ENCODE assay signal across 15 cellular contexts in genomic region chr1:214541206-214541605, GRCh38.
"Had no signal": no experiment of that assay in that cellular context is flagged by ENCODE, and none has a peak within 500 bp of the region (broad histone marks: within the 10 kb centered on the region; RNA-seq: fewer than 3 reads in every experiment).

No MANE protein-coding gene starts in this region.

- H3K27ac Mint-ChIP-seq: activated naive CD4-positive, alpha-beta T cell treated with anti-CD3 and anti-CD28 coated beads for 36 hours; activated T-helper 17 cell treated with anti-CD3 and anti-CD28 coated beads, Interleukin-2, amount 50 U/mL, for 72 hours; effector memory CD8-positive, alpha-beta T cell; naive thymus-derived CD4-positive, alpha-beta T cell; T-helper 2 cell treated with Interferon-gamma antibody and Interleukin-4, amounts not matched to agents 5 μg/mL and 100 μg/mL, for 36 hours had no signal

- H3K36me3 Mint-ChIP-seq: naive thymus-derived CD4-positive, alpha-beta T cell had no signal

- H3K27ac ChIP-seq: ascending aorta, epithelial cell of prostate, right atrium auricular region had no signal

- DNase-seq: activated naive CD4-positive, alpha-beta T cell treated with anti-CD3 and anti-CD28 coated beads for 36 hours; dermis blood vessel endothelial cell; effector memory CD8-positive, alpha-beta T cell; mucosa of descending colon; naive thymus-derived CD4-positive, alpha-beta T cell; small intestine; stimulated activated CD4-positive, alpha-beta T cell treated with anti-CD3 and anti-CD28 coated beads, Interleukin-4, amount 100 ng/mL, for 24 hours; stimulated activated naive CD4-positive, alpha-beta T cell; transverse colon had no signal

- ATAC-seq: activated CD4-positive, CD25-positive, alpha-beta regulatory T cell treated with anti-CD3 and anti-CD28 coated beads, Interleukin-2, amount 50 U/mL, for 24 hours; activated T-helper 17 cell treated with anti-CD3 and anti-CD28 coated beads, Interleukin-2, amount 50 U/mL, for 72 hours; effector memory CD8-positive, alpha-beta T cell; mucosa of descending colon; naive thymus-derived CD4-positive, alpha-beta T cell had no signal

- H3K27me3 ChIP-seq: ascending aorta, right atrium auricular region, transverse colon had no signal

- H3K9me3 ChIP-seq: ascending aorta, mucosa of descending colon, right atrium auricular region, transverse colon had no signal

- H3K4me3 Mint-ChIP-seq: activated naive CD4-positive, alpha-beta T cell treated with anti-CD3 and anti-CD28 coated beads for 36 hours; activated T-helper 17 cell treated with anti-CD3 and anti-CD28 coated beads, Interleukin-2, amount 50 U/mL, for 72 hours; effector memory CD8-positive, alpha-beta T cell; naive thymus-derived CD4-positive, alpha-beta T cell; T-helper 2 cell treated with Interferon-gamma antibody and Interleukin-4, amounts not matched to agents 5 μg/mL and 100 μg/mL, for 36 hours had no signal

- H3K4me3 ChIP-seq: ascending aorta, mucosa of descending colon, right atrium auricular region, transverse colon had no signal

- H3K36me3 ChIP-seq: ascending aorta, right atrium auricular region, transverse colon had no signal

- H3K4me1 Mint-ChIP-seq: activated T-helper 17 cell treated with anti-CD3 and anti-CD28 coated beads, Interleukin-2, amount 50 U/mL, for 72 hours had no signal

- H3K9me3 Mint-ChIP-seq: activated naive CD4-positive, alpha-beta T cell treated with anti-CD3 and anti-CD28 coated beads for 36 hours; activated T-helper 17 cell treated with anti-CD3 and anti-CD28 coated beads, Interleukin-2, amount 50 U/mL, for 72 hours; effector memory CD8-positive, alpha-beta T cell; naive thymus-derived CD4-positive, alpha-beta T cell; T-helper 2 cell treated with Interferon-gamma antibody and Interleukin-4, amounts not matched to agents 5 μg/mL and 100 μg/mL, for 36 hours had no signal
